Comparison of ENCODE assay signal across 8 cellular contexts in the genomic region with DNA sequence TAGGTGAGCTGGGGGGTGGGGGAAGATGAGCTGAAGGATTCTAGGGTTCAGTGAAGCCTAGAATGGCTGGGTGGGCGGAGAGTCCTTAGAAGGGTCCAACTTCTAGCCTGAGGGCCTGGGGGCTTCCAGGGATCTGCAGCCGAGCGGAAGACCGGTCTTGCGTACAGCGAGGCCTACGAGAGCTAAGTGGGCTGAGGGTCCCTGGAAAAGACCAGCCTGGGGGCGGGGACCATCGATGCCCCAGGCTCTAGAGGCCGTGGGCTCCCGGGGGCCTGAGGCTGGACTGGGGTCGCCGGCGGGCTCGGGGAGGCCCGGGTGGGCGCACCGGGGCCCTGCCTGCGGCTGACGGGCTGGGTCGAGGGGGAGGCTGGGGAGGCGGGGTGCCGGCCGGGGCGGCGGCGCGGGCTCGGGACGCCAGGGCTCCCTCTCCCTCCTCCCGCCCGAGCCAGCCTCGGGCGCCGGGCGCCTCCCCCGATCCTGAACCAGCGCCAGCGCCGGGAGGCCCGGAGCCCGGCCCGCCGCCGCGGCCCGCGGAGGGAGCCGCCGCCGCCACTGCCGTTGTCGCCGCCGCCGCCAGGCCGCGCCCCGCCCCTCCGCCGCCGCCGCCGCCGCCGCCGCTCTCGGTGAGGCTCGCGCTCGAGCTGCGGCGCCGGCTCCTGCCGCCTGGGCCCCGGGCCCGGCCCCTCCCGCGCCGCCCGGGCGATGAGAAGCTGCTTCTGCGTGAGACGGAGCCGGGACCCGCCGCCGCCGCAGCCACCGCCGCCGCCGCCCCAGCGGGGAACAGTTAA. TPM values are rescaled to one million over a fixed set of nuclear protein-coding genes. Genes with fewer than 3 reads are reported as not detected.
DNase-seq lines count a peak whose midpoint lies in the region; ATAC-seq and TF ChIP-seq lines count a peak whose summit lies in the region.

A gene with protein sequence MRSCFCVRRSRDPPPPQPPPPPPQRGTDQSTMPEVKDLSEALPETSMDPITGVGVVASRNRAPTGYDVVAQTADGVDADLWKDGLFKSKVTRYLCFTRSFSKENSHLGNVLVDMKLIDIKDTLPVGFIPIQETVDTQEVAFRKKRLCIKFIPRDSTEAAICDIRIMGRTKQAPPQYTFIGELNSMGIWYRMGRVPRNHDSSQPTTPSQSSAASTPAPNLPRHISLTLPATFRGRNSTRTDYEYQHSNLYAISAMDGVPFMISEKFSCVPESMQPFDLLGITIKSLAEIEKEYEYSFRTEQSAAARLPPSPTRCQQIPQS (plus strand): TSS at position 602 of the 788 bp plus-strand sequence. CDS start 101 bp downstream, at position 703.

- no peaks in the 10 kb centered on the region for H3K36me3 ChIP-seq in left lung

- peaks cover 0 to 15% of the 10 kb centered on the region in 2 donors for H3K9me3 ChIP-seq in left lung

- H3K27me3 ChIP-seq in left lung, result no peaks in the 10 kb centered on the region

- peak; percentile 49 for ATAC-seq in HG02678 (IDR thresholded peaks at IDR 0.05; ENCODE audit: unreplicated experiment)
- peak; percentile 66 to 79 for ATAC-seq in activated CD4-positive, CD25-positive, alpha-beta regulatory T cell treated with anti-CD3 and anti-CD28 coated beads, Interleukin-2, amount 50 U/mL, for 24 hours
- peak; percentile 68 for ATAC-seq in left lung
- ATAC-seq in HG03521 (IDR thresholded peaks at IDR 0.05; ENCODE audit: unreplicated experiment), result no peak

- H3K4me1 ChIP-seq in left lung, result peaks cover 6 to 44% of the 10 kb centered on the region in 2 donors

- peak; percentile 88 for DNase-seq in AG08396 (ENCODE audit: low spot score)
- DNase-seq in choroid plexus epithelial cell (ENCODE audit: low read depth), result no peak
- peak in 1 of 2 donors; percentile 92 for DNase-seq in left lung
- DNase-seq in stimulated activated CD4-positive, alpha-beta T cell treated with anti-CD3 and anti-CD28 coated beads, Interleukin-2, amount 100 ng/mL, for 48 hours, result peak; percentile 32 to 42
- DNase-seq in T1000 (lab: John Stamatoyannopoulos, UW), result no peak

- H3K4me3 ChIP-seq in choroid plexus epithelial cell (ENCODE audit: low read depth, low read length) (peak within 1 kb of the TSS; percentile 60), left lung (peak within 1 kb of the TSS; percentile 36 to 60)

- intact Hi-C loops in left lung (cut with DNase I), result no loop called here

- TF ChIP-seq CTCF in choroid plexus epithelial cell (conservative IDR thresholded peaks at IDR 0.05; ENCODE audit: low read depth, low read length), result no peak
- no peak for TF ChIP-seq CTCF in left lung (IDR thresholded peaks at IDR 0.05)

- peak within 1 kb of the TSS; percentile 62 to 73 for H3K27ac ChIP-seq in left lung

RNA-seq across cellular contexts. Expression of the gene that starts here (rescaled TPM):
- 10 to 100 TPM; 23.4 to 25.3 TPM for total RNA-seq in left lung

Comparison
In these comparisons a context has a peak if more than half of its experiments do, and no peak if none do; other contexts are left out.
1. DNase-seq: peak in AG08396 (single experiment) and stimulated activated CD4-positive, alpha-beta T cell treated with anti-CD3 and anti-CD28 coated beads, Interleukin-2, amount 100 ng/mL, for 48 hours (2 of 2); none in choroid plexus epithelial cell (single experiment) and T1000 (single experiment).